In genomic region chr6:159466934-159467333, GRCh38 we compare ENCODE assay signal across 21 cellular contexts.
"Had no signal": no experiment of that assay in that cellular context is flagged by ENCODE, and none has a peak within 500 bp of the region (broad histone marks: within the 10 kb centered on the region; RNA-seq: fewer than 3 reads in every experiment).

No MANE protein-coding gene starts in this region.

- H3K79me2 ChIP-seq: parathyroid adenoma had no signal

- H3K27me3 ChIP-seq: esophagus muscularis mucosa, foreskin keratinocyte, right atrium auricular region, uterus had no signal

- H3K9ac ChIP-seq: parathyroid adenoma had no signal

- ATAC-seq: foreskin keratinocyte; heart right ventricle; naive thymus-derived CD8-positive, alpha-beta T cell had no signal

- H3K36me3 Mint-ChIP-seq: naive thymus-derived CD8-positive, alpha-beta T cell had no signal

- H3K27ac Mint-ChIP-seq: naive thymus-derived CD8-positive, alpha-beta T cell had no signal

- H3K4me1 Mint-ChIP-seq: neural crest cell had no signal

- H3K9me3 ChIP-seq: esophagus muscularis mucosa, right atrium auricular region, uterus had no signal

- DNase-seq: activated CD4-positive, alpha-beta T cell treated with anti-CD3 and anti-CD28 coated beads for 4 hours; activated CD4-positive, alpha-beta T cell treated with anti-CD3 and anti-CD28 coated beads, Interleukin-2, amount 50 U/mL, for 4 hours; activated CD8-positive, alpha-beta memory T cell treated with anti-CD3 and anti-CD28 coated beads for 24 hours; activated gamma-delta T cell treated with Interleukin-2 at 50 U/mL for 16 hours; activated naive CD4-positive, alpha-beta T cell treated with anti-CD3 and anti-CD28 coated beads, Interleukin-2, amount 50 U/mL, for 16 hours; amniotic stem cell; foreskin keratinocyte; heart right ventricle; midbrain; naive thymus-derived CD8-positive, alpha-beta T cell; occipital lobe; stimulated activated CD4-positive, alpha-beta T cell treated with anti-CD3 and anti-CD28 coated beads, Interleukin-15, amount 100 ng/mL, for 24 hours; stimulated activated CD4-positive, alpha-beta T cell treated with anti-CD3 and anti-CD28 coated beads, Interleukin-2, amount 100 ng/mL, for 24 hours; stimulated activated naive CD4-positive, alpha-beta T cell treated with Interleukin-2 at 50 U/mL for 16 hours; T-helper 9 cell; uterus had no signal

- H3K27ac ChIP-seq: esophagus muscularis mucosa, foreskin keratinocyte, heart right ventricle, parathyroid adenoma, right atrium auricular region, uterus, VCaP had no signal

- H3K4me1 ChIP-seq: foreskin keratinocyte, heart right ventricle, parathyroid adenoma, right atrium auricular region, uterus had no signal

- H2AFZ ChIP-seq: parathyroid adenoma had no signal

- H3K36me3 ChIP-seq: esophagus muscularis mucosa, heart right ventricle, right atrium auricular region, uterus had no signal

- H3K4me3 Mint-ChIP-seq: naive thymus-derived CD8-positive, alpha-beta T cell; neural crest cell had no signal

- H3K4me3 ChIP-seq: esophagus muscularis mucosa, heart right ventricle, right atrium auricular region, uterus had no signal
